Comparison of ENCODE assay signal across 1 cellular context in the genomic region with DNA sequence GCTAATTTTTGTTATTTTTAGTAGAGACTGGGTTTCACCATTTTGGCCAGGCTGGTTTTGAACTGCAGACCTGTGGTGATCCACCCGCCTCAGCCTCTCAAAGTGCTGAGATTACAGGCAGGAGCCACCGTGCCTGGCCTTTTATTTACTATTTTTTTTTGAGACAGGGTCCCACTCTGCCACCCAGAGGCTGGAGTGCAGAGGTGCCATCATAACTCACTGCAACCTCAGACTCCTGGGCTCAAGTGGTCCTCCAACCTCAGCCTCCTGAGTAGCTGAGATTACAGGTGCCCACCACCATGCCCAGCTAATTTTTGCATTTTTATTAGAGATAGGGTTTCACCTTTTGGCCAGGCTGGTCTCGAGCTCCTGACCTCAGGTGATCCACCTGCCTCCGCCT.
TF ChIP-seq lines count a peak whose summit lies in the region.

No MANE protein-coding gene starts in this region.

TF ChIP-seq in HepG2, 621 proteins besides CTCF, POLR2A, EP300 and RAD21:
- TF ChIP-seq ZNF770 (CRISPR knock-in tag; IDR thresholded peaks at IDR 0.05) (peak; percentile 96), SMC3 (IDR thresholded peaks at IDR 0.05; ENCODE audit: low read length) (peak; percentile 46), ZMYM2 (CRISPR knock-in tag; IDR thresholded peaks at IDR 0.05) (0 out of 2 replicates have a peak, but pooled peaks have one; percentile 41), ZNF460 (CRISPR knock-in tag; IDR thresholded peaks at IDR 0.05; ENCODE audit: borderline replicate concordance) (0 out of 2 replicates have a peak, but pooled peaks have one; percentile 17), ZMYM3 (CRISPR knock-in tag; IDR thresholded peaks at IDR 0.05) (0 out of 2 replicates have a peak, but pooled peaks have one; percentile 42), STAG1 (CRISPR knock-in tag; IDR thresholded peaks at IDR 0.05) (peak; percentile 57)
- TF ChIP-seq, protein P1, sequence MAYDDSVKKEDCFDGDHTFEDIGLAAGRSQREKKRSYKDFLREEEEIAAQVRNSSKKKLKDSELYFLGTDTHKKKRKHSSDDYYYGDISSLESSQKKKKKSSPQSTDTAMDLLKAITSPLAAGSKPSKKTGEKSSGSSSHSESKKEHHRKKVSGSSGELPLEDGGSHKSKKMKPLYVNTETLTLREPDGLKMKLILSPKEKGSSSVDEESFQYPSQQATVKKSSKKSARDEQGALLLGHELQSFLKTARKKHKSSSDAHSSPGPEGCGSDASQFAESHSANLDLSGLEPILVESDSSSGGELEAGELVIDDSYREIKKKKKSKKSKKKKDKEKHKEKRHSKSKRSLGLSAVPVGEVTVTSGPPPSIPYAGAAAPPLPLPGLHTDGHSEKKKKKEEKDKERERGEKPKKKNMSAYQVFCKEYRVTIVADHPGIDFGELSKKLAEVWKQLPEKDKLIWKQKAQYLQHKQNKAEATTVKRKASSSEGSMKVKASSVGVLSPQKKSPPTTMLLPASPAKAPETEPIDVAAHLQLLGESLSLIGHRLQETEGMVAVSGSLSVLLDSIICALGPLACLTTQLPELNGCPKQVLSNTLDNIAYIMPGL (CRISPR knock-in tag; IDR thresholded peaks at IDR 0.05; ENCODE audit: borderline replicate concordance in 1 of 2, low read depth in 1 of 2): 0 out of 4 replicates have a peak, but pooled peaks of 1 of the 2 experiments have one; percentile 26
- TF ChIP-seq, protein P2, sequence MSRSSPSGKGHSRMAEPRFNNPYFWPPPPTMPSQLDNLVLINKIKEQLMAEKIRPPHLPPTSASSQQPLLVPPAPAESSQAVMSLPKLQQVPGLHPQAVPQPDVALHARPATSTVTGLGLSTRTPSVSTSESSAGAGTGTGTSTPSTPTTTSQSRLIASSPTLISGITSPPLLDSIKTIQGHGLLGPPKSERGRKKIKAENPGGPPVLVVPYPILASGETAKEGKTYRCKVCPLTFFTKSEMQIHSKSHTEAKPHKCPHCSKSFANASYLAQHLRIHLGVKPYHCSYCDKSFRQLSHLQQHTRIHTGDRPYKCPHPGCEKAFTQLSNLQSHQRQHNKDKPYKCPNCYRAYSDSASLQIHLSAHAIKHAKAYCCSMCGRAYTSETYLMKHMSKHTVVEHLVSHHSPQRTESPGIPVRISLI (CRISPR knock-in tag; IDR thresholded peaks at IDR 0.05; ENCODE audit: borderline replicate concordance): peak; percentile 76
